Comparison of ENCODE assay signal across 15 cellular contexts in genomic region chr6:49666930-49667369, GRCh38. TPM values are rescaled to one million over a fixed set of nuclear protein-coding genes. Genes with fewer than 3 reads are reported as not detected.
"Had no signal": no experiment of that assay in that cellular context is flagged by ENCODE, and none has a peak within 500 bp of the region (broad histone marks: within the 10 kb centered on the region; RNA-seq: fewer than 3 reads in every experiment).

No MANE protein-coding gene starts in this region.

- H3K4me3 ChIP-seq: left lung, upper lobe of right lung had no signal

- H3K4me1 ChIP-seq: left lung, upper lobe of right lung had no signal

- H3K4me3 Mint-ChIP-seq: activated CD8-positive, alpha-beta T cell treated with anti-CD3 and anti-CD28 coated beads for 36 hours; activated naive CD4-positive, alpha-beta T cell treated with anti-CD3 and anti-CD28 coated beads for 36 hours; activated T-helper 1 cell treated with anti-CD3 and anti-CD28 coated beads, Interleukin-12 subunit alpha, Interleukin-12 subunit beta, Interleukin-2, Interleukin-4 antibody, amounts not matched to agents 30 ng/mL and 10 ng/mL and 1 ng/mL, durations not matched to agents 14 hours and 24 hours and 36 hours; natural killer cell treated with Interleukin-12 subunit alpha and Interleukin-12 subunit beta and Interleukin-15 and Interleukin-18, amount 100 ng/mL, for 72 hours; T-helper 1 cell treated with Interleukin-12 subunit alpha and Interleukin-12 subunit beta and Interleukin-4 antibody, amounts not matched to agents 30 μg/mL and 1 μg/mL, for 36 hours had no signal

- H3K27me3 Mint-ChIP-seq: activated CD8-positive, alpha-beta T cell treated with anti-CD3 and anti-CD28 coated beads for 36 hours; natural killer cell treated with Interleukin-12 subunit alpha and Interleukin-12 subunit beta and Interleukin-15 and Interleukin-18, amount 100 ng/mL, for 72 hours had no signal

- H3K27me3 ChIP-seq: left lung, upper lobe of right lung had no signal

- H3K9me3 ChIP-seq: upper lobe of right lung had no signal

- H3K36me3 ChIP-seq: left lung, upper lobe of right lung had no signal

- H3K9me3 Mint-ChIP-seq: T-helper 1 cell treated with Interleukin-12 subunit alpha and Interleukin-12 subunit beta and Interleukin-4 antibody, amounts not matched to agents 30 μg/mL and 1 μg/mL, for 36 hours had no signal

- DNase-seq: activated CD4-positive, alpha-beta T cell treated with anti-CD3 and anti-CD28 coated beads for 4 hours; activated CD8-positive, alpha-beta memory T cell treated with anti-CD3 and anti-CD28 coated beads, Interleukin-2, amount 50 U/mL, for 4 hours; activated CD8-positive, alpha-beta T cell treated with anti-CD3 and anti-CD28 coated beads for 36 hours; activated naive CD4-positive, alpha-beta T cell treated with anti-CD3 and anti-CD28 coated beads for 36 hours; left lung; stimulated activated CD4-positive, alpha-beta T cell treated with anti-CD3 and anti-CD28 coated beads, Interleukin-2, amount 100 ng/mL, for 48 hours; stimulated activated naive CD8-positive, alpha-beta T cell treated with anti-CD3 and anti-CD28 coated beads, Interleukin-15, Interleukin-2, amounts not matched to agents 100 U/mL and 50 U/mL, for 24 hours; upper lobe of right lung had no signal

- H3K27ac Mint-ChIP-seq: activated CD8-positive, alpha-beta T cell treated with anti-CD3 and anti-CD28 coated beads for 36 hours; activated naive CD4-positive, alpha-beta T cell treated with anti-CD3 and anti-CD28 coated beads for 36 hours; activated T-helper 1 cell treated with anti-CD3 and anti-CD28 coated beads, Interleukin-12 subunit alpha, Interleukin-12 subunit beta, Interleukin-2, Interleukin-4 antibody, amounts not matched to agents 30 ng/mL and 10 ng/mL and 1 ng/mL, durations not matched to agents 14 hours and 24 hours and 36 hours; natural killer cell treated with Interleukin-12 subunit alpha and Interleukin-12 subunit beta and Interleukin-15 and Interleukin-18, amount 100 ng/mL, for 72 hours; T-helper 1 cell treated with Interleukin-12 subunit alpha and Interleukin-12 subunit beta and Interleukin-4 antibody, amounts not matched to agents 30 μg/mL and 1 μg/mL, for 36 hours had no signal

- H3K27ac ChIP-seq: left lung, upper lobe of right lung had no signal

- ATAC-seq: activated CD8-positive, alpha-beta T cell treated with anti-CD3 and anti-CD28 coated beads for 36 hours; left lung; natural killer cell treated with Interleukin-12 subunit alpha and Interleukin-12 subunit beta and Interleukin-15 and Interleukin-18, amount 100 ng/mL, for 72 hours; stimulated activated naive CD8-positive, alpha-beta T cell treated with anti-CD3 and anti-CD28 coated beads, Interleukin-15, Interleukin-2, amounts not matched to agents 100 U/mL and 50 U/mL, for 24 hours; upper lobe of right lung had no signal

RNA-seq across cellular contexts. Expression of gene RHAG, which starts 30.3 kb away (rescaled TPM):
- total RNA-seq: activated CD8-positive, alpha-beta T cell treated with anti-CD3 and anti-CD28 coated beads for 36 hours; activated naive CD4-positive, alpha-beta T cell treated with anti-CD3 and anti-CD28 coated beads for 36 hours; activated T-helper 1 cell treated with anti-CD3 and anti-CD28 coated beads, Interleukin-12 subunit alpha, Interleukin-12 subunit beta, Interleukin-2, Interleukin-4 antibody, amounts not matched to agents 30 ng/mL and 10 ng/mL and 1 ng/mL, durations not matched to agents 14 hours and 24 hours and 36 hours; astrocyte; left lung; natural killer cell treated with Interleukin-12 subunit alpha and Interleukin-12 subunit beta and Interleukin-15 and Interleukin-18, amount 100 ng/mL, for 72 hours; osteoblast; pulmonary artery endothelial cell; upper lobe of right lung had no signal
- polyA plus RNA-seq: keratinocyte had no signal

RNA-seq across cellular contexts. Expression of gene CRISP2, which starts 46.4 kb away (rescaled TPM):
- total RNA-seq: activated CD8-positive, alpha-beta T cell treated with anti-CD3 and anti-CD28 coated beads for 36 hours; activated naive CD4-positive, alpha-beta T cell treated with anti-CD3 and anti-CD28 coated beads for 36 hours; activated T-helper 1 cell treated with anti-CD3 and anti-CD28 coated beads, Interleukin-12 subunit alpha, Interleukin-12 subunit beta, Interleukin-2, Interleukin-4 antibody, amounts not matched to agents 30 ng/mL and 10 ng/mL and 1 ng/mL, durations not matched to agents 14 hours and 24 hours and 36 hours; astrocyte; left lung; natural killer cell treated with Interleukin-12 subunit alpha and Interleukin-12 subunit beta and Interleukin-15 and Interleukin-18, amount 100 ng/mL, for 72 hours; osteoblast; pulmonary artery endothelial cell; upper lobe of right lung had no signal
- polyA plus RNA-seq: keratinocyte had no signal
